In genomic region chr5:180208038-180208434, GRCh38 we compare ENCODE assay signal across 2 cellular contexts.
TF ChIP-seq lines count a peak whose summit lies in the region.

No MANE protein-coding gene starts in this region.

TF ChIP-seq in IMR-90, 13 proteins besides CTCF, POLR2A, EP300 and RAD21 (continued from another document):
- no peak for TF ChIP-seq ELK1 (IDR thresholded peaks at IDR 0.05; ENCODE audit: borderline replicate concordance, low read depth, low read length)
- no peak for TF ChIP-seq FOS (IDR thresholded peaks at IDR 0.05; ENCODE audit: low read depth, low read length)
- TF ChIP-seq MXI1 (IDR thresholded peaks at IDR 0.05; ENCODE audit: borderline replicate concordance, low read depth, low read length): no peak
- TF ChIP-seq NFE2L2 (IDR thresholded peaks at IDR 0.05; ENCODE audit: low read depth, low read length): no peak
- TF ChIP-seq CEBPB (IDR thresholded peaks at IDR 0.05; ENCODE audit: low read depth, low read length): no peak
- TF ChIP-seq USF2 (IDR thresholded peaks at IDR 0.05; ENCODE audit: low read depth, low read length): no peak
- TF ChIP-seq RFX5 (IDR thresholded peaks at IDR 0.05; ENCODE audit: low read depth, low read length): no peak
- TF ChIP-seq MAFK (IDR thresholded peaks at IDR 0.05; ENCODE audit: low read depth, low read length): no peak
- TF ChIP-seq RCOR1 (IDR thresholded peaks at IDR 0.05; ENCODE audit: insufficient replicate concordance, low read length): no peak
- no peak for TF ChIP-seq SMC3 (IDR thresholded peaks at IDR 0.05; ENCODE audit: low read depth, low read length)
- TF ChIP-seq MAZ (IDR thresholded peaks at IDR 0.05; ENCODE audit: borderline replicate concordance, low read depth, low read length): no peak

TF ChIP-seq in neural cell, 6 proteins besides CTCF, POLR2A, EP300 and RAD21 (continued from another document):
- TF ChIP-seq REST (IDR thresholded peaks at IDR 0.05; ENCODE audit: borderline replicate concordance): no peak
- no peak for TF ChIP-seq TAF1 (IDR thresholded peaks at IDR 0.05; ENCODE audit: low read depth)
- no peak for TF ChIP-seq SMC3 (conservative IDR thresholded peaks at IDR 0.05; ENCODE audit: poor library complexity)
- no peak for TF ChIP-seq POLR2AphosphoS5 (IDR thresholded peaks at IDR 0.05)
- TF ChIP-seq EZH2 (IDR thresholded peaks at IDR 0.05; ENCODE audit: borderline replicate concordance, insufficient read depth, low read length, poor library complexity, severe bottlenecking): no peak
